In genomic region chr12:41188058-41188840, GRCh38 we compare ENCODE assay signal across 1 cellular context.
TF ChIP-seq lines count a peak whose summit lies in the region.

Gene PDZRN4 (plus strand): TSS chr12:41188320.

TF ChIP-seq in SK-N-SH, 30 proteins besides CTCF, POLR2A, EP300 and RAD21 (continued from another document):
- TF ChIP-seq REST (IDR thresholded peaks at IDR 0.05; ENCODE audit: low read depth, low read length), result no peak
- no peak for TF ChIP-seq ELF1 (IDR thresholded peaks at IDR 0.05)
- TF ChIP-seq TCF12 (IDR thresholded peaks at IDR 0.05), result no peak
- TF ChIP-seq NRF1 (IDR thresholded peaks at IDR 0.05; ENCODE audit: low read depth, low read length), result no peak
- no peak for TF ChIP-seq FOXJ3 (CRISPR knock-in tag; IDR thresholded peaks at IDR 0.05)
